ENCODE assay signal across 1 cellular context in the genomic region with DNA sequence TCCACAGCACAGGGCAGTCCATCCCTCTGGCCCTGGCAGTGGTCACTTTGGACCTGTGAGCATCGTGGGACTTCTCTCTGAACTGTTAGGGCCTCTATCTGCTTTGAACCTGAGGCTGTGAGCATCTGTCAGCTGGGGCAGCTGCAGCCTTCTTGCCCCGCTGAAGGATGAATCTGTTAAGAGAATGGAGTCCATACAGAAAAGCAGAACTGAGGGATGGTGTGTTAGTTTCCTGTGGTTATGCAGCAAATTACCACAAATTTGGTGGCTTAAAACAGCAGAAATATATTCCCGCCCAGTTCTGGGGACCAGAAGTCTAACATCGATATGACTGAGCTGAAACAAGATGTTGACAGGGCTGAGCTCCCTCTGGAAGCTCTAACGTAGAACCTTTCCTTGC.
TF ChIP-seq lines count a peak whose summit lies in the region.

No MANE protein-coding gene starts in this region.

TF ChIP-seq in GM12891, 5 proteins besides CTCF, POLR2A, EP300 and RAD21 (continued from another document):
- TF ChIP-seq SPI1 (IDR thresholded peaks at IDR 0.05; ENCODE audit: low read depth, low read length) (peak; percentile 89), POLR2AphosphoS5 (IDR thresholded peaks at IDR 0.05; ENCODE audit: low read depth, low read length) (no peak)
TF ChIP-seq in GM12891: peak in this region for 1.
